22 cellular contexts compared by ENCODE assay signal in genomic region chr3:156718622-156719300, GRCh38. TPM values are rescaled to one million over a fixed set of nuclear protein-coding genes. Genes with fewer than 3 reads are reported as not detected.
DNase-seq lines count a peak whose midpoint lies in the region; ATAC-seq and TF ChIP-seq lines count a peak whose summit lies in the region.
"Had no signal": no experiment of that assay in that cellular context is flagged by ENCODE, and none has a peak within 500 bp of the region (broad histone marks: within the 10 kb centered on the region; RNA-seq: fewer than 3 reads in every experiment).

No MANE protein-coding gene starts in this region.

- POLR2A ChIA-PET in PC-3 (lab: Charles Lee; ENCODE audit: unreplicated experiment) = no interaction called here

- H3K27me3 ChIP-seq in PC-3 (ENCODE audit: low read length) = no peaks in the 10 kb centered on the region
- H3K27me3 ChIP-seq in upper lobe of right lung = no peaks in the 10 kb centered on the region
- H3K27me3 ChIP-seq: neutrophil, right lobe of liver, SJSA1, tibial artery had no signal

- intact Hi-C loops in PC-3 (cut with micrococcal nuclease) = no loop called here
- intact Hi-C loops in upper lobe of right lung (cut with DNase I) = no loop called here

- BruUV-seq in PC-3 (replicated peaks; lab: Mats Ljungman, UMichigan) = no TSS peak

- no peaks in the 10 kb centered on the region for H3K27me3 Mint-ChIP-seq in immature natural killer cell (ENCODE audit: low read depth in 3 of 3)
- H3K27me3 Mint-ChIP-seq: activated CD8-positive, alpha-beta T cell treated with anti-CD3 and anti-CD28 coated beads for 36 hours; dendritic cell treated with granulocyte-macrophage colony-stimulating factor and Interleukin-4, amounts not matched to agents 40 ng/mL and 50 ng/mL, for 4 days; stimulated activated memory B cell treated with anti-CD40 and anti-IgM and Interleukin-4, amounts not matched to agents 10 μg/mL and 1 μg/mL and 100 μg/mL, for 72 hours; T-helper 17 cell had no signal

- H3K4me1 ChIP-seq in PC-3 (ENCODE audit: insufficient read depth, low read length) (no peaks in the 10 kb centered on the region), upper lobe of right lung (peaks cover 4% of the 10 kb centered on the region)
- H3K4me1 ChIP-seq: right lobe of liver, SJSA1, tibial artery had no signal

- no peaks in the 10 kb centered on the region for H3F3A ChIP-seq in PC-3 (ENCODE audit: low read length, unreplicated experiment)

- peaks cover 3 to 19% (median 7%) of the 10 kb centered on the region in 3 donors for H3K36me3 Mint-ChIP-seq in immature natural killer cell

- H3K9me3 Mint-ChIP-seq in immature natural killer cell = no peaks in the 10 kb centered on the region
- H3K9me3 Mint-ChIP-seq: activated CD8-positive, alpha-beta T cell treated with anti-CD3 and anti-CD28 coated beads for 36 hours; activated naive CD4-positive, alpha-beta T cell treated with anti-CD3 and anti-CD28 coated beads, Interleukin-2, amount 50 U/mL, for 72 hours; activated T-cell treated with anti-CD3 and anti-CD28 coated beads, Interleukin-2, amount 50 U/mL, for 72 hours; dendritic cell treated with granulocyte-macrophage colony-stimulating factor and Interleukin-4, amounts not matched to agents 40 ng/mL and 50 ng/mL, for 4 days; stimulated activated memory B cell treated with anti-CD40 and anti-IgM and Interleukin-4, amounts not matched to agents 10 μg/mL and 1 μg/mL and 100 μg/mL, for 72 hours had no signal

- H3K4me3 ChIP-seq in PC-3 (ENCODE audit: low read length) = no peak overlapping the region
- H3K4me3 ChIP-seq in choroid plexus epithelial cell (ENCODE audit: low read depth, low read length) = no peak overlapping the region
- no peak overlapping the region for H3K4me3 ChIP-seq in upper lobe of right lung
- H3K4me3 ChIP-seq: right lobe of liver, SJSA1, tibial artery had no signal

- no peaks in the 10 kb centered on the region for H3K9me2 ChIP-seq in PC-3 (replicated peaks; ENCODE audit: low read length)

- H3K27ac ChIP-seq in PC-3 (ENCODE audit: low read length) (no peak overlapping the region), upper lobe of right lung (no peak overlapping the region)
- H3K27ac ChIP-seq: neutrophil, right lobe of liver, SJSA1, tibial artery had no signal

- H3K27ac Mint-ChIP-seq in immature natural killer cell = no peak overlapping the region
- H3K27ac Mint-ChIP-seq: activated CD8-positive, alpha-beta T cell treated with anti-CD3 and anti-CD28 coated beads for 36 hours; activated T-cell treated with anti-CD3 and anti-CD28 coated beads, Interleukin-2, amount 50 U/mL, for 72 hours; dendritic cell treated with granulocyte-macrophage colony-stimulating factor and Interleukin-4, amounts not matched to agents 40 ng/mL and 50 ng/mL, for 4 days; stimulated activated memory B cell treated with anti-CD40 and anti-IgM and Interleukin-4, amounts not matched to agents 10 μg/mL and 1 μg/mL and 100 μg/mL, for 72 hours; T-helper 17 cell; WTC11 had no signal

- CTCF ChIA-PET in PC-3 (lab: Charles Lee) = no interaction called here

- H3K4me3 Mint-ChIP-seq in immature natural killer cell = no peak overlapping the region
- H3K4me3 Mint-ChIP-seq: activated CD8-positive, alpha-beta T cell treated with anti-CD3 and anti-CD28 coated beads for 36 hours; activated T-cell treated with anti-CD3 and anti-CD28 coated beads, Interleukin-2, amount 50 U/mL, for 72 hours; dendritic cell treated with granulocyte-macrophage colony-stimulating factor and Interleukin-4, amounts not matched to agents 40 ng/mL and 50 ng/mL, for 4 days; stimulated activated memory B cell treated with anti-CD40 and anti-IgM and Interleukin-4, amounts not matched to agents 10 μg/mL and 1 μg/mL and 100 μg/mL, for 72 hours; T-helper 17 cell; WTC11 had no signal

- H4K20me1 ChIP-seq in PC-3 (ENCODE audit: low read length) = no peaks in the 10 kb centered on the region

- H3K9me3 ChIP-seq in PC-3 (ENCODE audit: low read length) = no peaks in the 10 kb centered on the region
- H3K9me3 ChIP-seq in upper lobe of right lung = no peaks in the 10 kb centered on the region
- H3K9me3 ChIP-seq: neutrophil, right lobe of liver, SJSA1, tibial artery had no signal

- H3K36me3 ChIP-seq in PC-3 (ENCODE audit: low read depth, low read length) (peaks cover 10% of the 10 kb centered on the region; the same call in 1 of the 2 replicates), upper lobe of right lung (no peaks in the 10 kb centered on the region)
- H3K36me3 ChIP-seq: neutrophil, right lobe of liver, SJSA1 had no signal

- no peaks in the 10 kb centered on the region for H3K4me1 Mint-ChIP-seq in immature natural killer cell
- H3K4me1 Mint-ChIP-seq: stimulated activated memory B cell treated with anti-CD40 and anti-IgM and Interleukin-4, amounts not matched to agents 10 μg/mL and 1 μg/mL and 100 μg/mL, for 72 hours had no signal

- H3K79me2 ChIP-seq in PC-3 (ENCODE audit: low read length) = no peaks in the 10 kb centered on the region

- H3K4me2 ChIP-seq in PC-3 (ENCODE audit: low read length) = no peak overlapping the region

- ATAC-seq in PC-3 (0 out of 2 replicates have a peak, but pooled peaks have one; percentile 12), upper lobe of right lung (peak; percentile 67), GM21723 (IDR thresholded peaks at IDR 0.05; ENCODE audit: unreplicated experiment) (no peak)
- ATAC-seq: activated CD8-positive, alpha-beta T cell treated with anti-CD3 and anti-CD28 coated beads for 36 hours; activated naive CD4-positive, alpha-beta T cell treated with anti-CD3 and anti-CD28 coated beads, Interleukin-2, amount 50 U/mL, for 72 hours; activated T-cell treated with anti-CD3 and anti-CD28 coated beads, Interleukin-2, amount 50 U/mL, for 72 hours; right lobe of liver; stimulated activated memory B cell treated with anti-CD40 and anti-IgM and Interleukin-4, amounts not matched to agents 10 μg/mL and 1 μg/mL and 100 μg/mL, for 72 hours; T-helper 17 cell; WTC11 had no signal

- DNase-seq in PC-3 (no peak), choroid plexus epithelial cell (ENCODE audit: low read depth) (peak; percentile 17), midbrain (lab: John Stamatoyannopoulos, UW) (peak; percentile 22), upper lobe of right lung (no peak), immature natural killer cell (no peak), ureter (ENCODE audit: low spot score) (no peak)
- DNase-seq: activated CD8-positive, alpha-beta T cell treated with anti-CD3 and anti-CD28 coated beads for 36 hours; activated T-cell treated with anti-CD3 and anti-CD28 coated beads, Interleukin-2, amount 50 U/mL, for 72 hours; Karpas-422; NCI-H1105; NCI-H2081 treated with DMSO at 0.1 percent for 48 hours; NCI-H526 treated with DMSO at 0.1 percent for 48 hours; right lobe of liver; T-helper 17 cell; tibial artery had no signal

- no peak overlapping the region for H2AFZ ChIP-seq in PC-3 (ENCODE audit: low read length)

- TF ChIP-seq CTCF in PC-3 (conservative IDR thresholded peaks at IDR 0.05; ENCODE audit: low read depth, low read length) = no peak
- no peak for TF ChIP-seq CTCF in choroid plexus epithelial cell (conservative IDR thresholded peaks at IDR 0.05; ENCODE audit: low read depth, low read length)
- no peak for TF ChIP-seq CTCF in upper lobe of right lung (IDR thresholded peaks at IDR 0.05)

- no peak overlapping the region for H3K9ac ChIP-seq in PC-3 (ENCODE audit: low read length)

RNA-seq across cellular contexts. Expression of gene TIPARP, which starts 44.4 kb away (rescaled TPM):
- total RNA-seq in PC-3 (2014; rRNA removed) (84.7 and 85.5 TPM in 2 replicates), upper lobe of right lung (56.9 TPM), ureter (30.2 TPM)
- 10 to 100 TPM; 21.7 to 32.6 (median 22.6) TPM for polyA plus RNA-seq in immature natural killer cell

Comparison
In these comparisons a context has a peak if more than half of its experiments do, and no peak if none do; other contexts are left out.
1. DNase-seq: peak in choroid plexus epithelial cell (single experiment) and midbrain (single experiment); none in PC-3 (single experiment), upper lobe of right lung (single experiment), immature natural killer cell (0 of 3) and ureter (single experiment).